11 cellular contexts compared by ENCODE assay signal in the genomic region with DNA sequence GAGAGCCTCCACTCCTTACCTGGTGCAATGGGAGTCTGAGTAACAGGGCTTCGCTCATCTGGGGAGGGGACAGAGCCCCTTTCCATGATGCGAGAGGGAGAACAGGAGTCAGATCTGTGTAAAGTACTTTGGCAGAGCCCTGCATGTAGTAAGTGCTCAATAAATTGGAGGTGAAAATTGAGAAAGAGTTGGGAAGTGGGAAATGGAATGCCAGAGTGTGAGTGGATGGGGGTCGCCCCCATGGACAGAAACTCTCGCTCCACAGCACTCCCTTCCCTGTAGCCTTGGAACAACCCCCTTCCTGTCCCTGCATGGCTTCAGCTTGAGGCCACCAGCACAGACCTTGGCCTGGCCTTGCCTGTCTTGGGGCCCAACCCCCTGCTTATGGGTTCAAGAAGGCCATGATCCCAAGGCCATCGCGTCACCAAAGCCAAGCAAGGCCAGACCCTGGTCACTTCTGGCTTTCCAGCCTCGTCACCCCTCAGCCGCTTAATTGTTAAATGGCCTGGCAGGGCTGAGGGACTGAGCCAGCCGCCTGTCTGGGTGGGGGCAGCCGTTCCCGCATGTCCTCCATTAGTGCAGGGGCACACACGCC.
DNase-seq lines count a peak whose midpoint lies in the region; ATAC-seq, FAIRE-seq and TF ChIP-seq lines count a peak whose summit lies in the region.
"Had no signal": no experiment of that assay in that cellular context is flagged by ENCODE, and none has a peak within 500 bp of the region (broad histone marks: within the 10 kb centered on the region; RNA-seq: fewer than 3 reads in every experiment).

No MANE protein-coding gene starts in this region.

- TF ChIP-seq CTCF in A549 (IDR thresholded peaks at IDR 0.05) (no peak), astrocyte (IDR thresholded peaks at IDR 0.05; ENCODE audit: insufficient read depth, low read depth, low read length) (no peak), hepatocyte (IDR thresholded peaks at IDR 0.05; ENCODE audit: poor library complexity) (no peak)

- no peak overlapping the region for H3K27ac Mint-ChIP-seq in astrocyte (ENCODE audit: unreplicated experiment)
- no peak overlapping the region for H3K27ac Mint-ChIP-seq in stimulated activated naive B cell treated with anti-CD40 and anti-IgM and Interleukin-4, amounts not matched to agents 10 μg/mL and 1 μg/mL and 100 μg/mL, for 72 hours
- H3K27ac Mint-ChIP-seq in activated T-cell treated with anti-CD3 and anti-CD28 coated beads, Interleukin-2, amount 50 U/mL, for 72 hours, result no peak overlapping the region
- H3K27ac Mint-ChIP-seq: activated T-helper 1 cell treated with anti-CD3 and anti-CD28 coated beads, Interleukin-12 subunit alpha, Interleukin-12 subunit beta, Interleukin-2, Interleukin-4 antibody, amounts not matched to agents 30 ng/mL and 10 ng/mL and 1 ng/mL, durations not matched to agents 14 hours and 24 hours and 36 hours had no signal

- intact Hi-C loops in sciatic nerve (cut with DNase I), result no loop called here

- H3K27me3 Mint-ChIP-seq in astrocyte (ENCODE audit: low read depth, unreplicated experiment), result peaks cover 38% of the 10 kb centered on the region
- H3K27me3 Mint-ChIP-seq in stimulated activated naive B cell treated with anti-CD40 and anti-IgM and Interleukin-4, amounts not matched to agents 10 μg/mL and 1 μg/mL and 100 μg/mL, for 72 hours, result peaks cover 36 to 43% of the 10 kb centered on the region in 2 donors
- H3K27me3 Mint-ChIP-seq in activated T-cell treated with anti-CD3 and anti-CD28 coated beads, Interleukin-2, amount 50 U/mL, for 72 hours (ENCODE audit: low read depth), result peaks cover 6% of the 10 kb centered on the region

- peak overlapping the region; percentile 83 for H2AFZ ChIP-seq in astrocyte (ENCODE audit: low read depth, low read length)
- no peak overlapping the region for H2AFZ ChIP-seq in hepatocyte

- POLR2A ChIA-PET in A549 (lab: Yijun Ruan, JAX), result no interaction called here

- peaks cover 3% of the 10 kb centered on the region for H3K4me1 Mint-ChIP-seq in astrocyte (ENCODE audit: low read depth, unreplicated experiment)
- peaks cover 0 to 2% of the 10 kb centered on the region in 2 donors for H3K4me1 Mint-ChIP-seq in stimulated activated naive B cell treated with anti-CD40 and anti-IgM and Interleukin-4, amounts not matched to agents 10 μg/mL and 1 μg/mL and 100 μg/mL, for 72 hours
- no peaks in the 10 kb centered on the region for H3K4me1 Mint-ChIP-seq in activated T-cell treated with anti-CD3 and anti-CD28 coated beads, Interleukin-2, amount 50 U/mL, for 72 hours (ENCODE audit: low read depth)

- H4K20me1 ChIP-seq in astrocyte (ENCODE audit: insufficient read depth, low read length) (no peaks in the 10 kb centered on the region), hepatocyte (ENCODE audit: insufficient read depth, poor library complexity, severe bottlenecking) (no peaks in the 10 kb centered on the region)

- no peak overlapping the region for H3K4me3 ChIP-seq in A549
- no peak overlapping the region for H3K4me3 ChIP-seq in astrocyte (ENCODE audit: insufficient read depth, low read depth, low read length)
- H3K4me3 ChIP-seq in hepatocyte, result no peak overlapping the region

- peaks cover 5% of the 10 kb centered on the region for H3K36me3 Mint-ChIP-seq in astrocyte (ENCODE audit: low read depth, unreplicated experiment)
- no peaks in the 10 kb centered on the region for H3K36me3 Mint-ChIP-seq in stimulated activated naive B cell treated with anti-CD40 and anti-IgM and Interleukin-4, amounts not matched to agents 10 μg/mL and 1 μg/mL and 100 μg/mL, for 72 hours
- no peaks in the 10 kb centered on the region for H3K36me3 Mint-ChIP-seq in activated T-cell treated with anti-CD3 and anti-CD28 coated beads, Interleukin-2, amount 50 U/mL, for 72 hours (ENCODE audit: insufficient read depth in 2 of 2)

- DNase-seq in A549 (ENCODE audit: low read depth in 1 of 2, low spot score in 1 of 2) (no peak), astrocyte (ENCODE audit: low read depth) (no peak), hepatocyte (ENCODE audit: low spot score) (no peak), sciatic nerve (ENCODE audit: low spot score) (no peak), GM19239 (ENCODE audit: insufficient read length, low spot score) (no peak)
- DNase-seq in stimulated activated naive B cell treated with anti-CD40 and anti-IgM and Interleukin-4, amounts not matched to agents 10 μg/mL and 1 μg/mL and 100 μg/mL, for 72 hours, result no peak
- no peak for DNase-seq in activated T-cell treated with anti-CD3 and anti-CD28 coated beads, Interleukin-2, amount 50 U/mL, for 72 hours
- DNase-seq: NCI-H146; stimulated activated CD4-positive, alpha-beta T cell treated with anti-CD3 and anti-CD28 coated beads, Interleukin-2, amount 100 ng/mL, for 24 hours had no signal

- no peak for ATAC-seq in A549
- peak; percentile 4 for ATAC-seq in sciatic nerve
- no peak for ATAC-seq in HG03045 (IDR thresholded peaks at IDR 0.05; ENCODE audit: unreplicated experiment)
- ATAC-seq in stimulated activated naive B cell treated with anti-CD40 and anti-IgM and Interleukin-4, amounts not matched to agents 10 μg/mL and 1 μg/mL and 100 μg/mL, for 72 hours (replicated peaks), result no peak
- no peak for ATAC-seq in activated T-cell treated with anti-CD3 and anti-CD28 coated beads, Interleukin-2, amount 50 U/mL, for 72 hours (replicated peaks in 1 of 2)

- no peak for TF ChIP-seq RAD21 in A549 (conservative IDR thresholded peaks at IDR 0.05 in 1 of 2, IDR thresholded peaks at IDR 0.05 in 1 of 2)

- CTCF ChIA-PET in A549 (lab: Yijun Ruan, JAX), result interaction anchor here (0.8 to 1.4 kb wide), 3 partner anchors 16 to 237 kb away, joined by 3 to 4 read pairs (median 3); no protein-coding TSS in a partner anchor

- TF ChIP-seq EP300 in A549 (IDR thresholded peaks at IDR 0.05), result no peak

- H3K4me3 Mint-ChIP-seq in astrocyte (ENCODE audit: unreplicated experiment), result no peak overlapping the region
- H3K4me3 Mint-ChIP-seq in stimulated activated naive B cell treated with anti-CD40 and anti-IgM and Interleukin-4, amounts not matched to agents 10 μg/mL and 1 μg/mL and 100 μg/mL, for 72 hours, result no peak overlapping the region
- H3K4me3 Mint-ChIP-seq in activated T-cell treated with anti-CD3 and anti-CD28 coated beads, Interleukin-2, amount 50 U/mL, for 72 hours, result no peak overlapping the region
- H3K4me3 Mint-ChIP-seq: activated T-helper 1 cell treated with anti-CD3 and anti-CD28 coated beads, Interleukin-12 subunit alpha, Interleukin-12 subunit beta, Interleukin-2, Interleukin-4 antibody, amounts not matched to agents 30 ng/mL and 10 ng/mL and 1 ng/mL, durations not matched to agents 14 hours and 24 hours and 36 hours had no signal

- H3K4me1 ChIP-seq in A549, result peaks cover 24% of the 10 kb centered on the region
- peaks cover 12% of the 10 kb centered on the region for H3K4me1 ChIP-seq in astrocyte (ENCODE audit: insufficient read depth, low read length)
- peaks cover 19% of the 10 kb centered on the region for H3K4me1 ChIP-seq in hepatocyte (ENCODE audit: insufficient read depth)

- H3K9me3 ChIP-seq in A549, result peaks cover 21% of the 10 kb centered on the region
- H3K9me3 ChIP-seq in astrocyte (ENCODE audit: insufficient read depth, low read depth, low read length), result peaks cover 8% of the 10 kb centered on the region
- no peaks in the 10 kb centered on the region for H3K9me3 ChIP-seq in hepatocyte (ENCODE audit: low read depth)

- H3K79me2 ChIP-seq in astrocyte (ENCODE audit: insufficient read depth, low read length), result no peaks in the 10 kb centered on the region
- no peaks in the 10 kb centered on the region for H3K79me2 ChIP-seq in hepatocyte

- H3K36me3 ChIP-seq in astrocyte (ENCODE audit: insufficient read depth, low read length), result no peaks in the 10 kb centered on the region
- no peaks in the 10 kb centered on the region for H3K36me3 ChIP-seq in hepatocyte (replicated peaks; ENCODE audit: insufficient read depth, low read depth)

- no peak for TF ChIP-seq POLR2A in A549 (IDR thresholded peaks at IDR 0.05; ENCODE audit: low read length)

- H3K27me3 ChIP-seq in astrocyte (ENCODE audit: insufficient read depth, low read length), result peaks cover 3% of the 10 kb centered on the region
- H3K27me3 ChIP-seq in hepatocyte, result no peaks in the 10 kb centered on the region

- H3K9me3 Mint-ChIP-seq in astrocyte (ENCODE audit: unreplicated experiment), result peaks cover 20% of the 10 kb centered on the region
- H3K9me3 Mint-ChIP-seq in stimulated activated naive B cell treated with anti-CD40 and anti-IgM and Interleukin-4, amounts not matched to agents 10 μg/mL and 1 μg/mL and 100 μg/mL, for 72 hours, result peaks cover 4 to 8% of the 10 kb centered on the region in 2 donors
- peaks cover 0 to 2% of the 10 kb centered on the region in 2 donors for H3K9me3 Mint-ChIP-seq in activated T-cell treated with anti-CD3 and anti-CD28 coated beads, Interleukin-2, amount 50 U/mL, for 72 hours
- H3K9me3 Mint-ChIP-seq: activated T-helper 1 cell treated with anti-CD3 and anti-CD28 coated beads, Interleukin-12 subunit alpha, Interleukin-12 subunit beta, Interleukin-2, Interleukin-4 antibody, amounts not matched to agents 30 ng/mL and 10 ng/mL and 1 ng/mL, durations not matched to agents 14 hours and 24 hours and 36 hours had no signal

- H3K27ac ChIP-seq in A549 (peak overlapping the region; percentile 93 to 95), astrocyte (ENCODE audit: low read depth, low read length) (no peak overlapping the region), hepatocyte (peak overlapping the region; percentile 94)

- FAIRE-seq in A549 (lab: Jason Lieb, UNC) (no peak), astrocyte (lab: Jason Lieb, UNC) (no peak), GM19239 (lab: Jason Lieb, UNC) (no peak)

- peak overlapping the region; percentile 80 for H3K9ac ChIP-seq in astrocyte (ENCODE audit: low read length)

- H3K4me2 ChIP-seq in A549, result peak overlapping the region; percentile 81
- H3K4me2 ChIP-seq in astrocyte (ENCODE audit: low read length), result peak overlapping the region; percentile 89
- H3K4me2 ChIP-seq in hepatocyte, result no peak overlapping the region

- H3K9me2 ChIP-seq in hepatocyte (replicated peaks; ENCODE audit: insufficient read depth), result no peaks in the 10 kb centered on the region

- WGBS in A549 (ENCODE audit: missing lambda C conversion rate), result 94% methylated on average over 12 of the region's 12 CpGs
- WGBS in hepatocyte (ENCODE audit: low lambda C conversion rate, missing lambda C conversion rate), result 92% methylated on average over 12 of the region's 12 CpGs

TF ChIP-seq in A549, 52 proteins besides CTCF, POLR2A, EP300 and RAD21:
- no peak for TF ChIP-seq CBX8 (IDR thresholded peaks at IDR 0.05)
TF ChIP-seq in A549: peak in this region for 0.
